In genomic region chr1:228163776-228164534, GRCh38 we compare ENCODE assay signal across 10 cellular contexts. TPM values are rescaled to one million over a fixed set of nuclear protein-coding genes. Genes with fewer than 3 reads are reported as not detected.
DNase-seq lines count a peak whose midpoint lies in the region; ATAC-seq and TF ChIP-seq lines count a peak whose summit lies in the region.
"Had no signal": no experiment of that assay in that cellular context is flagged by ENCODE, and none has a peak within 500 bp of the region (broad histone marks: within the 10 kb centered on the region; RNA-seq: fewer than 3 reads in every experiment).

No MANE protein-coding gene starts in this region.

- POLR2A ChIA-PET in naive thymus-derived CD4-positive, alpha-beta T cell (lab: Charles Lee) = interaction anchor here (0.6 to 8.3 kb wide), 5 partner anchors 7 to 1382 kb away, joined by 4 to 109 read pairs (median 19); partner anchors contain the start of genes GJC2 and GUK1

- peak overlapping the region; percentile 92 for H3K27ac ChIP-seq in naive thymus-derived CD4-positive, alpha-beta T cell (ENCODE audit: low read depth, low read length)
- H3K27ac ChIP-seq in vagina = peak overlapping the region; percentile 99

- H3K4me1 Mint-ChIP-seq in activated naive CD4-positive, alpha-beta T cell treated with anti-CD3 and anti-CD28 coated beads, Interleukin-2, amount 50 U/mL, for 24 hours = peaks cover 40% of the 10 kb centered on the region
- peaks cover 62% of the 10 kb centered on the region for H3K4me1 Mint-ChIP-seq in dendritic cell treated with granulocyte-macrophage colony-stimulating factor and Interleukin-4, amounts not matched to agents 40 ng/mL and 50 ng/mL, for 4 days (ENCODE audit: low read depth)
- H3K4me1 Mint-ChIP-seq in naive thymus-derived CD4-positive, alpha-beta T cell = peaks cover 7 to 55% (median 38%) of the 10 kb centered on the region in 7 donors

- no peaks in the 10 kb centered on the region for H3K27me3 Mint-ChIP-seq in activated naive CD4-positive, alpha-beta T cell treated with anti-CD3 and anti-CD28 coated beads, Interleukin-2, amount 50 U/mL, for 24 hours
- H3K27me3 Mint-ChIP-seq in dendritic cell treated with granulocyte-macrophage colony-stimulating factor and Interleukin-4, amounts not matched to agents 40 ng/mL and 50 ng/mL, for 4 days = peaks cover 21% of the 10 kb centered on the region
- H3K27me3 Mint-ChIP-seq in naive thymus-derived CD4-positive, alpha-beta T cell = no peaks in the 10 kb centered on the region

- CTCF ChIA-PET in naive thymus-derived CD4-positive, alpha-beta T cell (lab: Charles Lee) = interaction anchor here (1.2 kb wide), 1 partner anchor 24 kb away, joined by 4 read pairs; the partner anchor contains the start of gene GUK1

- H3K9me3 ChIP-seq in naive thymus-derived CD4-positive, alpha-beta T cell (ENCODE audit: control insufficient read depth in 2 of 3, low read length in 3 of 3) = no peaks in the 10 kb centered on the region
- H3K9me3 ChIP-seq in vagina = no peaks in the 10 kb centered on the region

- peaks cover 1% of the 10 kb centered on the region for H3K36me3 Mint-ChIP-seq in activated naive CD4-positive, alpha-beta T cell treated with anti-CD3 and anti-CD28 coated beads, Interleukin-2, amount 50 U/mL, for 24 hours
- peaks cover 5% of the 10 kb centered on the region for H3K36me3 Mint-ChIP-seq in dendritic cell treated with granulocyte-macrophage colony-stimulating factor and Interleukin-4, amounts not matched to agents 40 ng/mL and 50 ng/mL, for 4 days (ENCODE audit: low read depth)
- no peaks in the 10 kb centered on the region for H3K36me3 Mint-ChIP-seq in naive thymus-derived CD4-positive, alpha-beta T cell

- H3K4me3 ChIP-seq in naive thymus-derived CD4-positive, alpha-beta T cell (ENCODE audit: low read length) = no peak overlapping the region
- H3K4me3 ChIP-seq in vagina = no peak overlapping the region

- no peak for TF ChIP-seq POLR2A in vagina (IDR thresholded peaks at IDR 0.05)

- H3K27ac Mint-ChIP-seq in activated naive CD4-positive, alpha-beta T cell treated with anti-CD3 and anti-CD28 coated beads, Interleukin-2, amount 50 U/mL, for 24 hours = peak overlapping the region; percentile 90
- peak overlapping the region; percentile 91 for H3K27ac Mint-ChIP-seq in dendritic cell treated with granulocyte-macrophage colony-stimulating factor and Interleukin-4, amounts not matched to agents 40 ng/mL and 50 ng/mL, for 4 days
- H3K27ac Mint-ChIP-seq in naive thymus-derived CD4-positive, alpha-beta T cell = peak overlapping the region; percentile 87 to 98 (median 98)

- ATAC-seq in naive thymus-derived CD4-positive, alpha-beta T cell = no peak
- no peak for ATAC-seq in GM19452 (IDR thresholded peaks at IDR 0.05; ENCODE audit: unreplicated experiment)
- no peak for ATAC-seq in omental fat pad (ENCODE audit: low FRiP score)
- ATAC-seq: Panc1 had no signal

- H3K36me3 ChIP-seq in naive thymus-derived CD4-positive, alpha-beta T cell (ENCODE audit: control insufficient read depth in 2 of 3, insufficient read depth in 3 of 3, low read length in 3 of 3) = peaks cover 0 to 7% (median 0%) of the 10 kb centered on the region in 3 experiments
- H3K36me3 ChIP-seq in vagina = no peaks in the 10 kb centered on the region

- H3K27me3 ChIP-seq in naive thymus-derived CD4-positive, alpha-beta T cell (ENCODE audit: control insufficient read depth in 2 of 2, insufficient read depth in 2 of 2, low read length in 2 of 2) = no peaks in the 10 kb centered on the region
- H3K27me3 ChIP-seq in vagina = no peaks in the 10 kb centered on the region

- H3K9me3 Mint-ChIP-seq in activated naive CD4-positive, alpha-beta T cell treated with anti-CD3 and anti-CD28 coated beads, Interleukin-2, amount 50 U/mL, for 24 hours = no peaks in the 10 kb centered on the region
- no peaks in the 10 kb centered on the region for H3K9me3 Mint-ChIP-seq in dendritic cell treated with granulocyte-macrophage colony-stimulating factor and Interleukin-4, amounts not matched to agents 40 ng/mL and 50 ng/mL, for 4 days
- peaks cover 0 to 2% (median 0%) of the 10 kb centered on the region in 11 donors for H3K9me3 Mint-ChIP-seq in naive thymus-derived CD4-positive, alpha-beta T cell

- DNase-seq in activated naive CD4-positive, alpha-beta T cell treated with Interleukin-2 at 50 U/mL for 16 hours = no peak
- DNase-seq in naive thymus-derived CD4-positive, alpha-beta T cell = no peak
- no peak for DNase-seq in vagina (ENCODE audit: extremely low spot score in 2 of 2)
- DNase-seq in NCI-H2196 treated with DMSO at 0.1 percent for 48 hours (lab: John Stamatoyannopoulos, UW; ENCODE audit: unreplicated experiment) = no peak
- DNase-seq in omental fat pad (ENCODE audit: low spot score) = no peak
- DNase-seq: NCI-H1048 had no signal

- intact Hi-C loops in dendritic cell treated with granulocyte-macrophage colony-stimulating factor and Interleukin-4, amounts not matched to agents 40 ng/mL and 50 ng/mL, for 4 days (cut with micrococcal nuclease) = no loop called here
- intact Hi-C loops in naive thymus-derived CD4-positive, alpha-beta T cell (cut with micrococcal nuclease) = loop anchor here in 1 of 2 donors (2.0 to 10.0 kb wide), 2 partner anchors 301 to 1181 kb away; partner anchors contain the start of gene CCSAP
- intact Hi-C loops in vagina (cut with DNase I) = loop anchor here (2.0 to 10.0 kb wide), 2 partner anchors 23 to 79 kb away; partner anchors contain the start of genes ARF1 and GUK1

- TF ChIP-seq CTCF in vagina (IDR thresholded peaks at IDR 0.05) (no peak), omental fat pad (IDR thresholded peaks at IDR 0.05) (no peak)

- H3K4me1 ChIP-seq in naive thymus-derived CD4-positive, alpha-beta T cell (ENCODE audit: control insufficient read depth in 2 of 2, insufficient read depth in 2 of 2, low read length in 2 of 2) = peaks cover 14 to 36% of the 10 kb centered on the region in 2 donors
- peaks cover 50% of the 10 kb centered on the region for H3K4me1 ChIP-seq in vagina

- H3K4me3 Mint-ChIP-seq in activated naive CD4-positive, alpha-beta T cell treated with anti-CD3 and anti-CD28 coated beads, Interleukin-2, amount 50 U/mL, for 24 hours = peak overlapping the region; percentile 92
- no peak overlapping the region for H3K4me3 Mint-ChIP-seq in dendritic cell treated with granulocyte-macrophage colony-stimulating factor and Interleukin-4, amounts not matched to agents 40 ng/mL and 50 ng/mL, for 4 days
- peak overlapping the region; percentile 7 to 92 (median 82) for H3K4me3 Mint-ChIP-seq in naive thymus-derived CD4-positive, alpha-beta T cell

RNA-seq across cellular contexts. Expression of gene IBA57, which starts 1.6 kb away (rescaled TPM):
- total RNA-seq in naive thymus-derived CD4-positive, alpha-beta T cell = 10 to 100 TPM in 4 of 5 experiments, 1 to 10 TPM in 1; 9.3 to 17.1 (median 10.9) TPM
- polyA plus RNA-seq in naive thymus-derived CD4-positive, alpha-beta T cell = 1 to 10 TPM; 5.4 to 5.6 TPM
- total RNA-seq in vagina = 3.4 TPM
- total RNA-seq in omental fat pad = 1 to 10 TPM; 5.1 to 7.6 (median 6.5) TPM

RNA-seq across cellular contexts. Expression of gene GJC2, which starts 14.2 kb away (rescaled TPM):
- 1 to 10 TPM in 2 of 5 experiments, under 1 TPM in 3; 0.70 to 3.3 (median 0.94) TPM for total RNA-seq in naive thymus-derived CD4-positive, alpha-beta T cell
- polyA plus RNA-seq in naive thymus-derived CD4-positive, alpha-beta T cell = not detected
- total RNA-seq in vagina (4.4 TPM), omental fat pad (1 to 10 TPM; 1.9 to 5.5 (median 2.9) TPM)

RNA-seq across cellular contexts. Expression of gene GUK1, which starts 23.9 kb away (rescaled TPM):
- 100 to 1,000 TPM; 145 to 309 (median 279) TPM for total RNA-seq in naive thymus-derived CD4-positive, alpha-beta T cell
- 100 to 1,000 TPM; 278 to 315 TPM for polyA plus RNA-seq in naive thymus-derived CD4-positive, alpha-beta T cell
- total RNA-seq in vagina (299 TPM), omental fat pad (100 to 1,000 TPM; 285 to 404 (median 308) TPM)

RNA-seq across cellular contexts. Expression of gene OBSCN, which starts 43.9 kb away (rescaled TPM):
- total RNA-seq in naive thymus-derived CD4-positive, alpha-beta T cell = 100 to 1,000 TPM in 3 of 5 experiments, 10 to 100 TPM in 2; 27.4 to 132 (median 110) TPM
- 1 to 10 TPM; 1.3 to 3.8 TPM for polyA plus RNA-seq in naive thymus-derived CD4-positive, alpha-beta T cell
- total RNA-seq in vagina (35.8 TPM), omental fat pad (10 to 100 TPM in 2 of 4 donors, 1 to 10 TPM in 2; 5.4 to 26.0 (median 9.7) TPM)

RNA-seq across cellular contexts. Expression of gene MRPL55, which starts 54.9 kb away (rescaled TPM):
- 10 to 100 TPM; 34.3 to 79.3 (median 65.2) TPM for total RNA-seq in naive thymus-derived CD4-positive, alpha-beta T cell
- 100 to 1,000 TPM; 132 to 149 TPM for polyA plus RNA-seq in naive thymus-derived CD4-positive, alpha-beta T cell
- total RNA-seq in vagina = 73.7 TPM
- total RNA-seq in omental fat pad = 10 to 100 TPM; 47.1 to 95.5 (median 71.7) TPM
